ENCODE assay signal across 30 cellular contexts in genomic region chr1:182690886-182691443, GRCh38. TPM values are rescaled to one million over a fixed set of nuclear protein-coding genes. Genes with fewer than 3 reads are reported as not detected.
"Had no signal": no experiment of that assay in that cellular context is flagged by ENCODE, and none has a peak within 500 bp of the region (broad histone marks: within the 10 kb centered on the region; RNA-seq: fewer than 3 reads in every experiment).

No MANE protein-coding gene starts in this region.

- ATAC-seq: gastrocnemius medialis; left cardiac atrium; left lung; left ventricle myocardium superior; lower lobe of right lung; naive thymus-derived CD4-positive, alpha-beta T cell had no signal

- H3K4me1 ChIP-seq: gastrocnemius medialis, left lung, lower lobe of right lung had no signal

- H3K27me3 ChIP-seq: esophagus squamous epithelium, gastrocnemius medialis, left lung had no signal

- DNase-seq: dermis blood vessel endothelial cell; dorsolateral prefrontal cortex; effector CD4-positive, alpha-beta T cell; effector memory CD4-positive, alpha-beta T cell; esophagus squamous epithelium; foreskin fibroblast; foreskin melanocyte; gastrocnemius medialis; glutamatergic neuron; head of caudate nucleus; hippocampal formation; left cardiac atrium; left lung; left ventricle myocardium superior; lower lobe of right lung; mesenchymal stem cell; midbrain; naive thymus-derived CD4-positive, alpha-beta T cell had no signal

- FAIRE-seq: colon, endothelial cell of umbilical vein, islet of Langerhans, keratinocyte had no signal

- H3K4me3 Mint-ChIP-seq: naive thymus-derived CD4-positive, alpha-beta T cell had no signal

- H3K4me3 ChIP-seq: coronary artery, dorsolateral prefrontal cortex, esophagus squamous epithelium, gastrocnemius medialis, left lung, lower lobe of right lung had no signal

- H3K36me3 ChIP-seq: esophagus squamous epithelium, gastrocnemius medialis, left lung, lower lobe of right lung had no signal

- H3K27ac Mint-ChIP-seq: naive thymus-derived CD4-positive, alpha-beta T cell had no signal

- H3K9me3 ChIP-seq: esophagus squamous epithelium, gastrocnemius medialis, lower lobe of right lung had no signal

- H3K27ac ChIP-seq: coronary artery, dorsolateral prefrontal cortex, esophagus squamous epithelium, gastrocnemius medialis, left lung, lower lobe of right lung had no signal

RNA-seq across cellular contexts. Expression of gene RGS8, which starts 6.6 kb away (rescaled TPM):
- total RNA-seq: dermis blood vessel endothelial cell; endothelial cell of umbilical vein; epithelial cell of proximal tubule; esophagus squamous epithelium; fibroblast of lung; gastrocnemius medialis; glomerular endothelial cell; left ventricle myocardium superior; lower leg skin; lower lobe of right lung; lung microvascular endothelial cell; mononuclear cell; naive thymus-derived CD4-positive, alpha-beta T cell had no signal
- polyA plus RNA-seq: endothelial cell of umbilical vein; esophagus; fibroblast of lung; keratinocyte; naive thymus-derived CD4-positive, alpha-beta T cell had no signal
